In genomic region chr14:22589096-22589839, GRCh38 we compare ENCODE assay signal across 2 cellular contexts.
TF ChIP-seq lines count a peak whose summit lies in the region.

Gene DAD1, minus strand, starts transcription at chr14:22589224. Its CDS starts 67 bp downstream, at chr14:22589157.

TF ChIP-seq in IMR-90, 13 proteins besides CTCF, POLR2A, EP300 and RAD21 (continued from another document):
- TF ChIP-seq MAZ (IDR thresholded peaks at IDR 0.05; ENCODE audit: borderline replicate concordance, low read depth, low read length) (peak; percentile 10; the same call in 1 of the 2 replicates), RCOR1 (IDR thresholded peaks at IDR 0.05; ENCODE audit: insufficient replicate concordance, low read length) (no peak), SMC3 (IDR thresholded peaks at IDR 0.05; ENCODE audit: low read depth, low read length) (no peak), USF2 (IDR thresholded peaks at IDR 0.05; ENCODE audit: low read depth, low read length) (peak; percentile 84), CHD1 (IDR thresholded peaks at IDR 0.05; ENCODE audit: low read depth, low read length) (no peak), RFX5 (IDR thresholded peaks at IDR 0.05; ENCODE audit: low read depth, low read length) (no peak), FOS (IDR thresholded peaks at IDR 0.05; ENCODE audit: low read depth, low read length) (no peak), CEBPB (IDR thresholded peaks at IDR 0.05; ENCODE audit: low read depth, low read length) (no peak)

TF ChIP-seq in endothelial cell of umbilical vein, 7 proteins besides CTCF, POLR2A, EP300 and RAD21 (continued from another document):
- no peak for TF ChIP-seq GATA2 (IDR thresholded peaks at IDR 0.05; ENCODE audit: insufficient read depth, insufficient read length, low read depth, low read length)
